ENCODE assay signal across 25 cellular contexts in genomic region chr14:23130875-23131274, GRCh38. TPM values are rescaled to one million over a fixed set of nuclear protein-coding genes. Genes with fewer than 3 reads are reported as not detected.
DNase-seq lines count a peak whose midpoint lies in the region; ATAC-seq and TF ChIP-seq lines count a peak whose summit lies in the region.
"Had no signal": no experiment of that assay in that cellular context is flagged by ENCODE, and none has a peak within 500 bp of the region (broad histone marks: within the 10 kb centered on the region; RNA-seq: fewer than 3 reads in every experiment).

No MANE protein-coding gene starts in this region.

- in situ Hi-C loops in gastrocnemius medialis (cut with MboI; ENCODE audit: low sequenced_read_pairs in 4 of 4), result no loop called here

- H3K9me2 ChIP-seq in PC-9 (ENCODE audit: insufficient read depth), result no peaks in the 10 kb centered on the region

- no peak for DNase-seq in activated naive CD8-positive, alpha-beta T cell treated with anti-CD3 and anti-CD28 coated beads for 36 hours
- DNase-seq in activated naive CD8-positive, alpha-beta T cell treated with anti-CD3 and anti-CD28 coated beads, Interleukin-2, amount 50 U/mL, for 24 hours, result no peak
- DNase-seq in PC-9 (no peak), left ventricle myocardium superior (peak; percentile 55), gastrocnemius medialis (peak in 1 of 2 donors; percentile 62)
- DNase-seq in activated CD4-positive, alpha-beta T cell treated with anti-CD3 and anti-CD28 coated beads, Interleukin-2, amount 10 ng/mL, durations not matched to agents 7 days and 5 days, result no peak
- no peak for DNase-seq in activated naive CD4-positive, alpha-beta T cell treated with anti-CD3 and anti-CD28 coated beads, Interleukin-2, amount 50 U/mL, for 16 hours
- DNase-seq in naive thymus-derived CD4-positive, alpha-beta T cell, result no peak
- DNase-seq: activated CD4-positive, CD25-positive, alpha-beta regulatory T cell treated with anti-CD3 and anti-CD28 coated beads, Interleukin-2, amount 50 U/mL, for 72 hours; activated naive CD4-positive, alpha-beta T cell treated with anti-CD3 and anti-CD28 coated beads, Interleukin-2, amount 10 ng/mL, durations not matched to agents 7 days and 5 days; activated T-cell treated with anti-CD3 and anti-CD28 coated beads, Interleukin-2, amount 50 U/mL, for 72 hours; BE2C; Calu3; foreskin melanocyte; GOT3; hippocampal formation; NCI-H510A; occipital lobe; sigmoid colon had no signal

- H3K79me2 ChIP-seq in PC-9 (ENCODE audit: low read depth), result no peaks in the 10 kb centered on the region

- H3K27me3 ChIP-seq in PC-9 (ENCODE audit: insufficient read depth, low read depth) (no peaks in the 10 kb centered on the region), gastrocnemius medialis (no peaks in the 10 kb centered on the region)
- H3K27me3 ChIP-seq in naive thymus-derived CD4-positive, alpha-beta T cell (ENCODE audit: control insufficient read depth in 2 of 2, insufficient read depth in 2 of 2, low read length in 2 of 2), result no peaks in the 10 kb centered on the region
- H3K27me3 ChIP-seq: ascending aorta, sigmoid colon had no signal

- H2AFZ ChIP-seq in PC-9, result no peak overlapping the region

- ATAC-seq in activated naive CD8-positive, alpha-beta T cell treated with anti-CD3 and anti-CD28 coated beads, Interleukin-2, amount 50 U/mL, for 24 hours, result no peak
- ATAC-seq in left ventricle myocardium superior, result peak; percentile 33
- ATAC-seq in gastrocnemius medialis, result peak; percentile 10 to 18
- ATAC-seq in naive thymus-derived CD4-positive, alpha-beta T cell, result no peak
- ATAC-seq: A549; activated T-cell treated with anti-CD3 and anti-CD28 coated beads, Interleukin-2, amount 50 U/mL, for 72 hours had no signal

- CTCF ChIA-PET in PC-9 (lab: Charles Lee), result no interaction called here
- CTCF ChIA-PET in activated CD4-positive, alpha-beta T cell treated with anti-CD3 and anti-CD28 coated beads, Interleukin-2, amount 10 ng/mL, durations not matched to agents 7 days and 5 days (lab: Charles Lee), result interaction anchor here (1.9 kb wide), 1 partner anchor 10 kb away, joined by 6 read pairs; no protein-coding TSS in a partner anchor
- CTCF ChIA-PET in naive thymus-derived CD4-positive, alpha-beta T cell (lab: Charles Lee), result interaction anchor here (0.9 to 2.6 kb wide), 2 partner anchors 10 to 54 kb away, joined by 3 to 16 read pairs; no protein-coding TSS in a partner anchor

- H3K36me3 ChIP-seq in PC-9 (ENCODE audit: low read depth) (no peaks in the 10 kb centered on the region), gastrocnemius medialis (peaks cover 3 to 53% of the 10 kb centered on the region in 2 donors)
- H3K36me3 ChIP-seq in naive thymus-derived CD4-positive, alpha-beta T cell (ENCODE audit: control insufficient read depth in 2 of 3, insufficient read depth in 3 of 3, low read length in 3 of 3), result no peaks in the 10 kb centered on the region
- H3K36me3 ChIP-seq: BE2C had no signal

- H3K27ac Mint-ChIP-seq in activated naive CD8-positive, alpha-beta T cell treated with anti-CD3 and anti-CD28 coated beads for 36 hours, result peak overlapping the region; percentile 3
- no peak overlapping the region for H3K27ac Mint-ChIP-seq in activated naive CD8-positive, alpha-beta T cell treated with anti-CD3 and anti-CD28 coated beads, Interleukin-2, amount 50 U/mL, for 24 hours
- H3K27ac Mint-ChIP-seq in activated CD4-positive, alpha-beta T cell treated with anti-CD3 and anti-CD28 coated beads, Interleukin-2, amount 10 ng/mL, durations not matched to agents 7 days and 5 days, result no peak overlapping the region
- H3K27ac Mint-ChIP-seq in naive thymus-derived CD4-positive, alpha-beta T cell, result peak overlapping the region in 1 of 9 donors; percentile 51
- H3K27ac Mint-ChIP-seq: activated naive CD4-positive, alpha-beta T cell treated with anti-CD3 and anti-CD28 coated beads, Interleukin-2, amount 10 ng/mL, durations not matched to agents 7 days and 5 days; activated T-cell treated with anti-CD3 and anti-CD28 coated beads, Interleukin-2, amount 50 U/mL, for 72 hours had no signal

- intact Hi-C loops in PC-9 (cut with micrococcal nuclease; ENCODE audit: unreplicated experiment) (no loop called here), left ventricle myocardium superior (cut with micrococcal nuclease) (no loop called here), gastrocnemius medialis (cut with DNase I; ENCODE audit: low total_unique reads) (no loop called here)
- intact Hi-C loops in naive thymus-derived CD4-positive, alpha-beta T cell (cut with micrococcal nuclease), result no loop called here

- H3K36me3 Mint-ChIP-seq in activated naive CD8-positive, alpha-beta T cell treated with anti-CD3 and anti-CD28 coated beads for 36 hours, result no peaks in the 10 kb centered on the region
- no peaks in the 10 kb centered on the region for H3K36me3 Mint-ChIP-seq in activated naive CD8-positive, alpha-beta T cell treated with anti-CD3 and anti-CD28 coated beads, Interleukin-2, amount 50 U/mL, for 24 hours (ENCODE audit: low read depth)
- no peaks in the 10 kb centered on the region for H3K36me3 Mint-ChIP-seq in activated CD4-positive, alpha-beta T cell treated with anti-CD3 and anti-CD28 coated beads, Interleukin-2, amount 10 ng/mL, durations not matched to agents 7 days and 5 days (ENCODE audit: low read depth)
- peaks cover 0 to 4% (median 0%) of the 10 kb centered on the region in 5 donors for H3K36me3 Mint-ChIP-seq in naive thymus-derived CD4-positive, alpha-beta T cell
- H3K36me3 Mint-ChIP-seq: activated naive CD4-positive, alpha-beta T cell treated with anti-CD3 and anti-CD28 coated beads, Interleukin-2, amount 10 ng/mL, durations not matched to agents 7 days and 5 days had no signal

- BruUV-seq in PC-9 (replicated peaks; lab: Mats Ljungman, UMichigan), result no TSS peak

- H3K4me3 ChIP-seq in PC-9 (no peak overlapping the region), gastrocnemius medialis (no peak overlapping the region)
- H3K4me3 ChIP-seq in naive thymus-derived CD4-positive, alpha-beta T cell (ENCODE audit: low read length), result no peak overlapping the region
- H3K4me3 ChIP-seq: A549, ascending aorta, sigmoid colon had no signal

- H4K20me1 ChIP-seq in PC-9 (ENCODE audit: insufficient read depth), result no peaks in the 10 kb centered on the region

- TF ChIP-seq CTCF in PC-9 (conservative IDR thresholded peaks at IDR 0.05), result no peak
- no peak for TF ChIP-seq CTCF in gastrocnemius medialis (IDR thresholded peaks at IDR 0.05 in 4 of 5, conservative IDR thresholded peaks at IDR 0.05 in 1 of 5)

- H3K9me3 Mint-ChIP-seq in activated naive CD8-positive, alpha-beta T cell treated with anti-CD3 and anti-CD28 coated beads for 36 hours, result no peaks in the 10 kb centered on the region
- H3K9me3 Mint-ChIP-seq in activated naive CD8-positive, alpha-beta T cell treated with anti-CD3 and anti-CD28 coated beads, Interleukin-2, amount 50 U/mL, for 24 hours, result no peaks in the 10 kb centered on the region
- no peaks in the 10 kb centered on the region for H3K9me3 Mint-ChIP-seq in activated CD4-positive, alpha-beta T cell treated with anti-CD3 and anti-CD28 coated beads, Interleukin-2, amount 10 ng/mL, durations not matched to agents 7 days and 5 days
- H3K9me3 Mint-ChIP-seq in naive thymus-derived CD4-positive, alpha-beta T cell, result no peaks in the 10 kb centered on the region
- H3K9me3 Mint-ChIP-seq: activated naive CD4-positive, alpha-beta T cell treated with anti-CD3 and anti-CD28 coated beads, Interleukin-2, amount 10 ng/mL, durations not matched to agents 7 days and 5 days; activated T-cell treated with anti-CD3 and anti-CD28 coated beads, Interleukin-2, amount 50 U/mL, for 72 hours; central memory CD8-positive, alpha-beta T cell had no signal

- H3K9me3 ChIP-seq in PC-9 (ENCODE audit: insufficient read depth, low read depth) (no peaks in the 10 kb centered on the region), gastrocnemius medialis (no peaks in the 10 kb centered on the region)
- H3K9me3 ChIP-seq in naive thymus-derived CD4-positive, alpha-beta T cell (ENCODE audit: control insufficient read depth in 2 of 3, low read length in 3 of 3), result no peaks in the 10 kb centered on the region
- H3K9me3 ChIP-seq: A549, ascending aorta, BE2C, sigmoid colon had no signal

- H3K4me1 Mint-ChIP-seq in activated naive CD8-positive, alpha-beta T cell treated with anti-CD3 and anti-CD28 coated beads for 36 hours, result no peaks in the 10 kb centered on the region
- H3K4me1 Mint-ChIP-seq in activated naive CD8-positive, alpha-beta T cell treated with anti-CD3 and anti-CD28 coated beads, Interleukin-2, amount 50 U/mL, for 24 hours, result no peaks in the 10 kb centered on the region
- peaks cover 10% of the 10 kb centered on the region for H3K4me1 Mint-ChIP-seq in activated CD4-positive, alpha-beta T cell treated with anti-CD3 and anti-CD28 coated beads, Interleukin-2, amount 10 ng/mL, durations not matched to agents 7 days and 5 days
- peaks cover 0 to 9% (median 0%) of the 10 kb centered on the region in 7 donors for H3K4me1 Mint-ChIP-seq in naive thymus-derived CD4-positive, alpha-beta T cell

- H3K27me3 Mint-ChIP-seq in activated naive CD8-positive, alpha-beta T cell treated with anti-CD3 and anti-CD28 coated beads for 36 hours, result no peaks in the 10 kb centered on the region
- H3K27me3 Mint-ChIP-seq in activated naive CD8-positive, alpha-beta T cell treated with anti-CD3 and anti-CD28 coated beads, Interleukin-2, amount 50 U/mL, for 24 hours, result no peaks in the 10 kb centered on the region
- H3K27me3 Mint-ChIP-seq in activated CD4-positive, alpha-beta T cell treated with anti-CD3 and anti-CD28 coated beads, Interleukin-2, amount 10 ng/mL, durations not matched to agents 7 days and 5 days, result peaks cover 13% of the 10 kb centered on the region
- H3K27me3 Mint-ChIP-seq in naive thymus-derived CD4-positive, alpha-beta T cell, result peaks cover 0 to 11% (median 0%) of the 10 kb centered on the region in 5 donors

- peaks cover 12% of the 10 kb centered on the region for H3F3A ChIP-seq in PC-9 (ENCODE audit: insufficient read depth, low read depth)

- H3K27ac ChIP-seq in PC-9 (no peak overlapping the region), gastrocnemius medialis (peak overlapping the region; percentile 17 to 51 (median 28))
- H3K27ac ChIP-seq in naive thymus-derived CD4-positive, alpha-beta T cell (ENCODE audit: low read depth, low read length), result no peak overlapping the region
- H3K27ac ChIP-seq: A549, ascending aorta had no signal

- H3K4me1 ChIP-seq in PC-9 (replicated peaks; ENCODE audit: insufficient read depth) (peaks cover 20% of the 10 kb centered on the region), gastrocnemius medialis (peaks cover 21% of the 10 kb centered on the region in 2 donors)
- H3K4me1 ChIP-seq in naive thymus-derived CD4-positive, alpha-beta T cell (ENCODE audit: control insufficient read depth in 2 of 2, insufficient read depth in 2 of 2, low read length in 2 of 2), result no peaks in the 10 kb centered on the region
- H3K4me1 ChIP-seq: A549, sigmoid colon had no signal

- H3K4me2 ChIP-seq in PC-9, result peak overlapping the region; percentile 56; the same call in 1 of the 2 replicates
- H3K4me2 ChIP-seq: A549 had no signal

- TF ChIP-seq POLR2A in gastrocnemius medialis (IDR thresholded peaks at IDR 0.05), result no peak

- H3K4me3 Mint-ChIP-seq in activated naive CD8-positive, alpha-beta T cell treated with anti-CD3 and anti-CD28 coated beads for 36 hours, result no peak overlapping the region
- H3K4me3 Mint-ChIP-seq in activated naive CD8-positive, alpha-beta T cell treated with anti-CD3 and anti-CD28 coated beads, Interleukin-2, amount 50 U/mL, for 24 hours, result no peak overlapping the region
- H3K4me3 Mint-ChIP-seq in activated CD4-positive, alpha-beta T cell treated with anti-CD3 and anti-CD28 coated beads, Interleukin-2, amount 10 ng/mL, durations not matched to agents 7 days and 5 days, result no peak overlapping the region
- no peak overlapping the region for H3K4me3 Mint-ChIP-seq in naive thymus-derived CD4-positive, alpha-beta T cell
- H3K4me3 Mint-ChIP-seq: activated naive CD4-positive, alpha-beta T cell treated with anti-CD3 and anti-CD28 coated beads, Interleukin-2, amount 10 ng/mL, durations not matched to agents 7 days and 5 days; activated T-cell treated with anti-CD3 and anti-CD28 coated beads, Interleukin-2, amount 50 U/mL, for 72 hours; central memory CD8-positive, alpha-beta T cell had no signal

- POLR2A ChIA-PET in PC-9 (lab: Charles Lee; ENCODE audit: unreplicated experiment), result no interaction called here
- POLR2A ChIA-PET in activated CD4-positive, alpha-beta T cell treated with anti-CD3 and anti-CD28 coated beads, Interleukin-2, amount 10 ng/mL, durations not matched to agents 7 days and 5 days (lab: Charles Lee), result no interaction called here
- POLR2A ChIA-PET in naive thymus-derived CD4-positive, alpha-beta T cell (lab: Charles Lee), result interaction anchor here (0.7 kb wide), 1 partner anchor 11 kb away, joined by 3 read pairs; no protein-coding TSS in a partner anchor

RNA-seq across cellular contexts. Expression of gene CEBPE, which starts 11.8 kb away (rescaled TPM):
- under 1 TPM; 0.45 to 0.68 TPM for total RNA-seq in activated naive CD8-positive, alpha-beta T cell treated with anti-CD3 and anti-CD28 coated beads for 36 hours
- total RNA-seq in PC-9 (2021) (not detected in 2 replicates), left ventricle myocardium superior (not detected), gastrocnemius medialis (not detected)
- total RNA-seq in activated CD4-positive, alpha-beta T cell treated with anti-CD3 and anti-CD28 coated beads, Interleukin-2, amount 10 ng/mL, durations not matched to agents 7 days and 5 days, result under 1 TPM; 0.67 to 0.98 TPM
- 1 to 10 TPM in 3 of 5 experiments, under 1 TPM in 2; 0.19 to 1.7 (median 1.2) TPM for total RNA-seq in naive thymus-derived CD4-positive, alpha-beta T cell
- under 1 TPM; 0.60 to 0.65 TPM for polyA plus RNA-seq in naive thymus-derived CD4-positive, alpha-beta T cell
- total RNA-seq: ascending aorta, Calu3, lung microvascular endothelial cell, urinary bladder had no signal

RNA-seq across cellular contexts. Expression of gene CIROP, which starts 26.1 kb away (rescaled TPM):
- not detected for total RNA-seq in activated naive CD8-positive, alpha-beta T cell treated with anti-CD3 and anti-CD28 coated beads for 36 hours
- total RNA-seq in PC-9 (2021) (not detected in 2 replicates), left ventricle myocardium superior (not detected), gastrocnemius medialis (not detected)
- not detected for total RNA-seq in activated CD4-positive, alpha-beta T cell treated with anti-CD3 and anti-CD28 coated beads, Interleukin-2, amount 10 ng/mL, durations not matched to agents 7 days and 5 days
- not detected for total RNA-seq in naive thymus-derived CD4-positive, alpha-beta T cell
- not detected for polyA plus RNA-seq in naive thymus-derived CD4-positive, alpha-beta T cell
- total RNA-seq: activated CD8-positive, alpha-beta memory T cell treated with anti-CD3 and anti-CD28 coated beads for 36 hours; activated T-cell treated with anti-CD3 and anti-CD28 coated beads, Interleukin-2, amount 50 U/mL, for 72 hours; ascending aorta; Calu3; lung microvascular endothelial cell; occipital lobe; urinary bladder had no signal
- polyA plus RNA-seq: A549, sigmoid colon, urinary bladder had no signal

RNA-seq across cellular contexts. Expression of gene C14orf119, which starts 35.6 kb away (rescaled TPM):
- 10 to 100 TPM; 52.0 to 57.0 TPM for total RNA-seq in activated naive CD8-positive, alpha-beta T cell treated with anti-CD3 and anti-CD28 coated beads for 36 hours
- total RNA-seq in PC-9 (2021) (26.8 and 46.5 TPM in 2 replicates), left ventricle myocardium superior (23.6 TPM), gastrocnemius medialis (10 to 100 TPM in 3 of 4 donors, 1 to 10 TPM in 1; 9.5 to 28.8 (median 13.8) TPM)
- total RNA-seq in activated CD4-positive, alpha-beta T cell treated with anti-CD3 and anti-CD28 coated beads, Interleukin-2, amount 10 ng/mL, durations not matched to agents 7 days and 5 days, result 10 to 100 TPM; 48.0 to 48.2 TPM
- 10 to 100 TPM in 4 of 5 experiments, 1 to 10 TPM in 1; 6.0 to 49.9 (median 43.4) TPM for total RNA-seq in naive thymus-derived CD4-positive, alpha-beta T cell
- polyA plus RNA-seq in naive thymus-derived CD4-positive, alpha-beta T cell, result 100 to 1,000 TPM in 1 of 2 donors, 10 to 100 TPM in 1; 80.4 to 169 TPM

RNA-seq across cellular contexts. Expression of gene ACIN1, which starts 35.9 kb away (rescaled TPM):
- 100 to 1,000 TPM; 160 to 174 TPM for total RNA-seq in activated naive CD8-positive, alpha-beta T cell treated with anti-CD3 and anti-CD28 coated beads for 36 hours
- total RNA-seq in PC-9 (2021) (113 and 171 TPM in 2 replicates), left ventricle myocardium superior (78.4 TPM), gastrocnemius medialis (10 to 100 TPM; 61.9 to 74.8 (median 70.6) TPM)
- total RNA-seq in activated CD4-positive, alpha-beta T cell treated with anti-CD3 and anti-CD28 coated beads, Interleukin-2, amount 10 ng/mL, durations not matched to agents 7 days and 5 days, result 100 to 1,000 TPM; 202 to 221 TPM
- total RNA-seq in naive thymus-derived CD4-positive, alpha-beta T cell, result 100 to 1,000 TPM; 222 to 360 (median 301) TPM
- polyA plus RNA-seq in naive thymus-derived CD4-positive, alpha-beta T cell, result 10 to 100 TPM in 1 of 2 donors, 1 to 10 TPM in 1; 8.7 to 18.6 TPM

RNA-seq across cellular contexts. Expression of gene SLC7A8, which starts 52.6 kb away (rescaled TPM):
- 1 to 10 TPM; 2.5 to 2.8 TPM for total RNA-seq in activated naive CD8-positive, alpha-beta T cell treated with anti-CD3 and anti-CD28 coated beads for 36 hours
- total RNA-seq in PC-9 (2021), result 2.0 and 3.6 TPM in 2 replicates
- 6.4 TPM for total RNA-seq in left ventricle myocardium superior
- 100 to 1,000 TPM in 1 of 4 donors, 10 to 100 TPM in 3; 34.5 to 199 (median 63.7) TPM for total RNA-seq in gastrocnemius medialis
- under 1 TPM; 0.27 to 0.64 TPM for total RNA-seq in activated CD4-positive, alpha-beta T cell treated with anti-CD3 and anti-CD28 coated beads, Interleukin-2, amount 10 ng/mL, durations not matched to agents 7 days and 5 days
- 1 to 10 TPM in 4 of 5 experiments, under 1 TPM in 1; 0.36 to 7.7 (median 2.5) TPM for total RNA-seq in naive thymus-derived CD4-positive, alpha-beta T cell
- polyA plus RNA-seq in naive thymus-derived CD4-positive, alpha-beta T cell, result 1 to 10 TPM; 1.2 to 4.0 TPM
- total RNA-seq: Calu3, lung microvascular endothelial cell had no signal

Comparison
In these comparisons a context has a peak if more than half of its experiments do, and no peak if none do; other contexts are left out.
1. ATAC-seq: peak in left ventricle myocardium superior (single experiment) and gastrocnemius medialis (2 of 2); none in activated naive CD8-positive, alpha-beta T cell treated with anti-CD3 and anti-CD28 coated beads, Interleukin-2, amount 50 U/mL, for 24 hours (single experiment) and naive thymus-derived CD4-positive, alpha-beta T cell (single experiment).
2. H3K27ac ChIP-seq: peak in gastrocnemius medialis (4 of 4); none in PC-9 (single experiment) and naive thymus-derived CD4-positive, alpha-beta T cell (single experiment).